In the genomic region with DNA sequence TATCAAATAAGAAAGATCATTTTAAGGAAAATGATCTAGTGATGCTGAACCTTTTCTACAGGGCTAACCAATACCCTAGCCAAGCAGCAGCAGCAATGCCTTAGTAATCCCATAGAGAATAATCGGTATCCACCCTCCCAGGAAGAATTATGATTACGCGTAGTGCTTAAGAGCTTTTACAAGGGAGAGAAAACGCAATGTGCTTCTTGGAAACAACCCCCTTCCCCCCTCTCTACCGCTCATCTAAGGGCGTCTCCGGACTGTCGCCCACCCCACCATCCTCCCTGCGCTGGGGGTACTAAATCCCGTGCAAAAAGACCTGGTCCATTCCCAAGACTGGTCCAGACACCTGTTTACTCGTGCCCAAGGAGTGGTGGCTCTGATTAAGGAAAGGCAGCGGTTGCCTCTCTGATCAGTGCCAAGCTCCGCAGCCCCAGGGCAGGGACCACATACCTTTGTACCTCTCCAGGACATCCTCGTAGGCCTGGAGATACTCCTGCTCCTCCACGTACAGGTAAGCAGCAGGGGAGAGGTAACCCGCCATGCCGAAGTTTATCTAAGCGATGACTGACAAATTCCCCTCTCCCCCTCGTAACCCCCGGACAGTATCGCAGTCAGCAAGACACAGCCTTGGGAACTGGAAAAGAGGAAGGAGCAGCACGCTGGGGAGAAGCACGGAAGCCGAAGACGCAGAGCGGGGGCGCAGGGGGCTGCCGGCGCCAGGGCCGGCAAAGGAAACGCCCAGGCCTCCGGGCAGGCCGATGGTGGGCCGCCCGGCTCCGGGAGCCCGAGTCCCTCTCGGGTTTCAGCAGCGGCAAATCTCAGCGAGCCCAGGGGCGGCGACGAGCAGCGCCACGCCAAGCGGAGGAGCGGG, we compare ENCODE assay signal across 8 cellular contexts.
DNase-seq lines count a peak whose midpoint lies in the region; ATAC-seq and TF ChIP-seq lines count a peak whose summit lies in the region.

No MANE protein-coding gene starts in this region.

- H3K9ac ChIP-seq in neural progenitor cell, result peak overlapping the region; percentile 58

- no peaks in the 10 kb centered on the region for H3K9me3 ChIP-seq in neural progenitor cell (ENCODE audit: low read depth)

- H3K4me3 ChIP-seq in HFF-Myc (replicated peaks; ENCODE audit: low read depth, low read length) (peak overlapping the region; percentile 90), foreskin fibroblast (ENCODE audit: low read depth in 1 of 2, low read length in 2 of 2) (peak overlapping the region; percentile 81 to 91), neural progenitor cell (peak overlapping the region; percentile 96)

- H3F3A ChIP-seq in neural progenitor cell (ENCODE audit: low read depth), result peaks cover 39% of the 10 kb centered on the region

- peak overlapping the region; percentile 98 for H3K4me2 ChIP-seq in neural progenitor cell

- no peak for ATAC-seq in activated CD8-positive, alpha-beta T cell treated with anti-CD3 and anti-CD28 coated beads for 36 hours

- H3K27ac ChIP-seq in neural progenitor cell, result peak overlapping the region; percentile 87

- no peaks in the 10 kb centered on the region for H3K9me3 Mint-ChIP-seq in activated CD8-positive, alpha-beta T cell treated with anti-CD3 and anti-CD28 coated beads for 36 hours
- no peaks in the 10 kb centered on the region for H3K9me3 Mint-ChIP-seq in neural progenitor cell

- H3K36me3 Mint-ChIP-seq in activated CD8-positive, alpha-beta T cell treated with anti-CD3 and anti-CD28 coated beads for 36 hours (ENCODE audit: low read depth), result no peaks in the 10 kb centered on the region
- H3K36me3 Mint-ChIP-seq in neural progenitor cell, result peaks cover 6% of the 10 kb centered on the region

- peaks cover 54% of the 10 kb centered on the region for H3K4me1 ChIP-seq in neural progenitor cell

- H3K27me3 ChIP-seq in neural progenitor cell, result no peaks in the 10 kb centered on the region

- CTCF ChIA-PET in activated CD8-positive, alpha-beta T cell treated with anti-CD3 and anti-CD28 coated beads for 36 hours (lab: Charles Lee), result interaction anchor here (0.7 to 2.6 kb wide), 2 partner anchors 9 to 133 kb away, joined by 3 to 10 read pairs; no protein-coding TSS in a partner anchor

- POLR2A ChIA-PET in activated CD8-positive, alpha-beta T cell treated with anti-CD3 and anti-CD28 coated beads for 36 hours (lab: Charles Lee), result no interaction called here

- peak overlapping the region; percentile 65 for H3K4me3 Mint-ChIP-seq in activated CD8-positive, alpha-beta T cell treated with anti-CD3 and anti-CD28 coated beads for 36 hours
- peak overlapping the region; percentile 98 for H3K4me3 Mint-ChIP-seq in neural progenitor cell

- peaks cover 59% of the 10 kb centered on the region for H3K27me3 Mint-ChIP-seq in activated CD8-positive, alpha-beta T cell treated with anti-CD3 and anti-CD28 coated beads for 36 hours
- H3K27me3 Mint-ChIP-seq in neural progenitor cell (ENCODE audit: insufficient read depth, low read depth), result peaks cover 3% of the 10 kb centered on the region

- H3K79me2 ChIP-seq in neural progenitor cell (ENCODE audit: low read depth), result peaks cover 91% of the 10 kb centered on the region

- no peak overlapping the region for H2AFZ ChIP-seq in neural progenitor cell (replicated peaks)

- no peak for TF ChIP-seq CTCF in HFF-Myc (IDR thresholded peaks at IDR 0.05; ENCODE audit: low read depth, low read length, missing control alignments)
- TF ChIP-seq CTCF in activated CD8-positive, alpha-beta T cell treated with anti-CD3 and anti-CD28 coated beads for 36 hours (IDR thresholded peaks at IDR 0.05), result no peak
- TF ChIP-seq CTCF in foreskin fibroblast (IDR thresholded peaks at IDR 0.05; ENCODE audit: low read depth, low read length), result no peak
- no peak for TF ChIP-seq CTCF in neural progenitor cell (IDR thresholded peaks at IDR 0.05)

- peaks cover 6% of the 10 kb centered on the region for H3K4me1 Mint-ChIP-seq in activated CD8-positive, alpha-beta T cell treated with anti-CD3 and anti-CD28 coated beads for 36 hours (ENCODE audit: low read depth)
- H3K4me1 Mint-ChIP-seq in neural progenitor cell, result peaks cover 54% of the 10 kb centered on the region

- no peak overlapping the region for H3K27ac Mint-ChIP-seq in activated CD8-positive, alpha-beta T cell treated with anti-CD3 and anti-CD28 coated beads for 36 hours
- H3K27ac Mint-ChIP-seq in neural progenitor cell, result peak overlapping the region; percentile 90

- DNase-seq in activated CD4-positive, alpha-beta T cell treated with anti-CD3 and anti-CD28 coated beads for 48 hours, result peak; percentile 6
- DNase-seq in activated CD4-positive, alpha-beta T cell treated with anti-CD3 and anti-CD28 coated beads for 4 hours, result no peak
- DNase-seq in HFF-Myc (ENCODE audit: extremely low read depth, low read depth) (no peak), NCI-H1105 (lab: John Stamatoyannopoulos, UW) (peak; percentile 42), foreskin fibroblast (peak in 1 of 2 donors; percentile 67), neural progenitor cell (ENCODE audit: low spot score) (no peak), HT-29 (ENCODE audit: low spot score) (no peak)
- DNase-seq in activated CD8-positive, alpha-beta T cell treated with anti-CD3 and anti-CD28 coated beads for 36 hours, result peak; percentile 2

- intact Hi-C loops in activated CD8-positive, alpha-beta T cell treated with anti-CD3 and anti-CD28 coated beads for 36 hours (cut with micrococcal nuclease), result no loop called here

- H4K20me1 ChIP-seq in neural progenitor cell (ENCODE audit: low read depth), result peaks cover 94% of the 10 kb centered on the region

- no peaks in the 10 kb centered on the region for H3K36me3 ChIP-seq in neural progenitor cell

Comparison
In these comparisons a context has a peak if more than half of its experiments do, and no peak if none do; other contexts are left out.
1. DNase-seq: peak in activated CD4-positive, alpha-beta T cell treated with anti-CD3 and anti-CD28 coated beads for 48 hours (single experiment), NCI-H1105 (single experiment) and activated CD8-positive, alpha-beta T cell treated with anti-CD3 and anti-CD28 coated beads for 36 hours (single experiment); none in activated CD4-positive, alpha-beta T cell treated with anti-CD3 and anti-CD28 coated beads for 4 hours (0 of 2), HFF-Myc (single experiment), neural progenitor cell (single experiment) and HT-29 (single experiment).
2. Peak in every context shown above with its lines, with median percentiles within 50 percentile points of each other: H3K4me3 ChIP-seq.